Comparison of ENCODE assay signal across 1 cellular context in the genomic region with DNA sequence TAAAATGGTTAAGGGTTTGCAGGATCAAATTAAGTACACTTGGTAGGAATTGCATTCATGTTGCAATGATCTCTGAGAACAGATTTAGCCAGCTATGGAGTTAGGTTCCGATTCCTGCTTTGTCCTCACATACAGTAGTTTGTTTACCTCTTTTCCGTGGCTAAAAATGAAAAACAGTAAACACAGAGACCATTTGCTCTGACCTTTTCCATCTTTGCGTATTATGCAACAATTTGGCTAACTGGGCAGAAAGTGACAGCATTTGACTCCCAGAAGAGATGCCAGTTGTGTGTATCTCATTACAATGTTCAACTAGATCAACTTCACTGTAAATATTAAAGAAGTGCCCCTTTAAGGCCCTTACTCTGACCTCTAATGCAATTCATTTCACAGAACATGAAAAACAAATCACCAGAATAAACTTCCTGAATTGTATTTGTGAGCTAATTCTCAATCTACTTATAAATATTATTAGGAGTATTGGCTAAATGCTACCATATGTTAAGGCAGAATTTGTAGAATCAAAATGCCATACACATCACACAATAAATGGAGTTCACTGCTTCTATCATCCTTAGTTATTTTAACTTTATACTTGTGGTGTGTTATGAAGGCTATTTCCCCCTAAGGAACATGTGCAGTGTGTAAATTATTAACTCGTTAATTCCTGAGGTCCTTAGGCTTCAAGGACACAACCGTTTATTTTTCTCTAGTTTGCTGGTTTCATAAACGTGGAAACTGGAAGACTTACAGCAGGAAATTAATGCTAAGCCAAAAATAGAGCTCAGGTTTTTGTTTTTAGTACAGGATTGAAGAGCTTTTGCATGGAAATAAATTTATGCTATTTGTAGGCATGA.
A peak's percentile ranks its signal among the peaks of the same experiment; 100 is the strongest.
TF ChIP-seq lines count a peak whose summit lies in the region.

No MANE protein-coding gene starts in this region.

TF ChIP-seq in liver, 16 proteins besides CTCF, POLR2A, EP300 and RAD21:
- TF ChIP-seq GABPA (IDR thresholded peaks at IDR 0.05 in 1 of 2, conservative IDR thresholded peaks at IDR 0.05 in 1 of 2), result no peak
- peak; percentile 12 for TF ChIP-seq FOXA2 (IDR thresholded peaks at IDR 0.05)
- peak; percentile 45 for TF ChIP-seq SP1 (IDR thresholded peaks at IDR 0.05)
- peak; percentile 33 for TF ChIP-seq NR2F2 (IDR thresholded peaks at IDR 0.05)
- TF ChIP-seq RXRA (IDR thresholded peaks at IDR 0.05), result peak; percentile 61 to 68
- TF ChIP-seq, protein P1, sequence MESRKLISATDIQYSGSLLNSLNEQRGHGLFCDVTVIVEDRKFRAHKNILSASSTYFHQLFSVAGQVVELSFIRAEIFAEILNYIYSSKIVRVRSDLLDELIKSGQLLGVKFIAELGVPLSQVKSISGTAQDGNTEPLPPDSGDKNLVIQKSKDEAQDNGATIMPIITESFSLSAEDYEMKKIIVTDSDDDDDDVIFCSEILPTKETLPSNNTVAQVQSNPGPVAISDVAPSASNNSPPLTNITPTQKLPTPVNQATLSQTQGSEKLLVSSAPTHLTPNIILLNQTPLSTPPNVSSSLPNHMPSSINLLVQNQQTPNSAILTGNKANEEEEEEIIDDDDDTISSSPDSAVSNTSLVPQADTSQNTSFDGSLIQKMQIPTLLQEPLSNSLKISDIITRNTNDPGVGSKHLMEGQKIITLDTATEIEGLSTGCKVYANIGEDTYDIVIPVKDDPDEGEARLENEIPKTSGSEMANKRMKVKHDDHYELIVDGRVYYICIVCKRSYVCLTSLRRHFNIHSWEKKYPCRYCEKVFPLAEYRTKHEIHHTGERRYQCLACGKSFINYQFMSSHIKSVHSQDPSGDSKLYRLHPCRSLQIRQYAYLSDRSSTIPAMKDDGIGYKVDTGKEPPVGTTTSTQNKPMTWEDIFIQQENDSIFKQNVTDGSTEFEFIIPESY (IDR thresholded peaks at IDR 0.05), result no peak
- peak; percentile 29 to 54 for TF ChIP-seq HNF4A (conservative IDR thresholded peaks at IDR 0.05)
- TF ChIP-seq YY1 (IDR thresholded peaks at IDR 0.05), result peak; percentile 50
- TF ChIP-seq HNF4G (IDR thresholded peaks at IDR 0.05), result no peak
- TF ChIP-seq, protein P2, sequence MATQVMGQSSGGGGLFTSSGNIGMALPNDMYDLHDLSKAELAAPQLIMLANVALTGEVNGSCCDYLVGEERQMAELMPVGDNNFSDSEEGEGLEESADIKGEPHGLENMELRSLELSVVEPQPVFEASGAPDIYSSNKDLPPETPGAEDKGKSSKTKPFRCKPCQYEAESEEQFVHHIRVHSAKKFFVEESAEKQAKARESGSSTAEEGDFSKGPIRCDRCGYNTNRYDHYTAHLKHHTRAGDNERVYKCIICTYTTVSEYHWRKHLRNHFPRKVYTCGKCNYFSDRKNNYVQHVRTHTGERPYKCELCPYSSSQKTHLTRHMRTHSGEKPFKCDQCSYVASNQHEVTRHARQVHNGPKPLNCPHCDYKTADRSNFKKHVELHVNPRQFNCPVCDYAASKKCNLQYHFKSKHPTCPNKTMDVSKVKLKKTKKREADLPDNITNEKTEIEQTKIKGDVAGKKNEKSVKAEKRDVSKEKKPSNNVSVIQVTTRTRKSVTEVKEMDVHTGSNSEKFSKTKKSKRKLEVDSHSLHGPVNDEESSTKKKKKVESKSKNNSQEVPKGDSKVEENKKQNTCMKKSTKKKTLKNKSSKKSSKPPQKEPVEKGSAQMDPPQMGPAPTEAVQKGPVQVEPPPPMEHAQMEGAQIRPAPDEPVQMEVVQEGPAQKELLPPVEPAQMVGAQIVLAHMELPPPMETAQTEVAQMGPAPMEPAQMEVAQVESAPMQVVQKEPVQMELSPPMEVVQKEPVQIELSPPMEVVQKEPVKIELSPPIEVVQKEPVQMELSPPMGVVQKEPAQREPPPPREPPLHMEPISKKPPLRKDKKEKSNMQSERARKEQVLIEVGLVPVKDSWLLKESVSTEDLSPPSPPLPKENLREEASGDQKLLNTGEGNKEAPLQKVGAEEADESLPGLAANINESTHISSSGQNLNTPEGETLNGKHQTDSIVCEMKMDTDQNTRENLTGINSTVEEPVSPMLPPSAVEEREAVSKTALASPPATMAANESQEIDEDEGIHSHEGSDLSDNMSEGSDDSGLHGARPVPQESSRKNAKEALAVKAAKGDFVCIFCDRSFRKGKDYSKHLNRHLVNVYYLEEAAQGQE (IDR thresholded peaks at IDR 0.05), result no peak
- no peak for TF ChIP-seq FOXA1 (IDR thresholded peaks at IDR 0.05)
- no peak for TF ChIP-seq EGR1 (IDR thresholded peaks at IDR 0.05; ENCODE audit: low read depth in 2 of 2)
- TF ChIP-seq, protein P3, sequence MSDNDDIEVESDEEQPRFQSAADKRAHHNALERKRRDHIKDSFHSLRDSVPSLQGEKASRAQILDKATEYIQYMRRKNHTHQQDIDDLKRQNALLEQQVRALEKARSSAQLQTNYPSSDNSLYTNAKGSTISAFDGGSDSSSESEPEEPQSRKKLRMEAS (IDR thresholded peaks at IDR 0.05), result no peak
- peak in 1 of 2 donors; percentile 14 for TF ChIP-seq JUND (IDR thresholded peaks at IDR 0.05)
- TF ChIP-seq, protein P4, sequence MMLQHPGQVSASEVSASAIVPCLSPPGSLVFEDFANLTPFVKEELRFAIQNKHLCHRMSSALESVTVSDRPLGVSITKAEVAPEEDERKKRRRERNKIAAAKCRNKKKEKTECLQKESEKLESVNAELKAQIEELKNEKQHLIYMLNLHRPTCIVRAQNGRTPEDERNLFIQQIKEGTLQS (IDR thresholded peaks at IDR 0.05), result no peak
- no peak for TF ChIP-seq TAF1 (conservative IDR thresholded peaks at IDR 0.05)
TF ChIP-seq in liver: peak in this region for 7.
